In genomic region chr1:200329208-200329882, GRCh38 we compare ENCODE assay signal across 2 cellular contexts.
TF ChIP-seq lines count a peak whose summit lies in the region.

No MANE protein-coding gene starts in this region.

TF ChIP-seq in WTC11, 78 proteins besides CTCF, POLR2A, EP300 and RAD21 (continued from another document):
- TF ChIP-seq USF2 (CRISPR knock-in tag; IDR thresholded peaks at IDR 0.05) = no peak
- no peak for TF ChIP-seq PRDM15 (CRISPR knock-in tag; IDR thresholded peaks at IDR 0.05)
- TF ChIP-seq CREB1 (CRISPR knock-in tag; IDR thresholded peaks at IDR 0.05) = no peak
- TF ChIP-seq ZNF263 (CRISPR knock-in tag; IDR thresholded peaks at IDR 0.05; ENCODE audit: low read depth) = no peak
- TF ChIP-seq ARID4B (CRISPR knock-in tag; IDR thresholded peaks at IDR 0.05; ENCODE audit: borderline replicate concordance) = no peak
- TF ChIP-seq ZNF425 (CRISPR knock-in tag; conservative IDR thresholded peaks at IDR 0.05) = no peak
- TF ChIP-seq ZNF232 (CRISPR knock-in tag; IDR thresholded peaks at IDR 0.05) = no peak
- no peak for TF ChIP-seq MLX (CRISPR knock-in tag; IDR thresholded peaks at IDR 0.05)
- no peak for TF ChIP-seq ESRRA (CRISPR knock-in tag; IDR thresholded peaks at IDR 0.05; ENCODE audit: borderline replicate concordance)
- no peak for TF ChIP-seq ZNF121 (CRISPR knock-in tag; IDR thresholded peaks at IDR 0.05)
- TF ChIP-seq ZNF138 (CRISPR knock-in tag; conservative IDR thresholded peaks at IDR 0.05) = no peak
- no peak for TF ChIP-seq TP53 (CRISPR knock-in tag; IDR thresholded peaks at IDR 0.05)

TF ChIP-seq in HepG2, 621 proteins besides CTCF, POLR2A, EP300 and RAD21 (continued from another document):
- TF ChIP-seq ZSCAN5A (CRISPR knock-in tag; IDR thresholded peaks at IDR 0.05; ENCODE audit: borderline replicate concordance) (no peak), KMT2B (CRISPR knock-in tag; IDR thresholded peaks at IDR 0.05) (no peak), MED8 (CRISPR knock-in tag; IDR thresholded peaks at IDR 0.05; ENCODE audit: insufficient replicate concordance) (no peak), BRCA1 (CRISPR knock-in tag; IDR thresholded peaks at IDR 0.05) (no peak), ZNF280B (CRISPR knock-in tag; IDR thresholded peaks at IDR 0.05; ENCODE audit: borderline replicate concordance) (no peak), CBX5 (CRISPR knock-in tag; IDR thresholded peaks at IDR 0.05; ENCODE audit: borderline replicate concordance) (no peak), ZNF224 (CRISPR knock-in tag; IDR thresholded peaks at IDR 0.05) (no peak), ZNF441 (CRISPR knock-in tag; IDR thresholded peaks at IDR 0.05; ENCODE audit: borderline replicate concordance) (no peak), SKI (IDR thresholded peaks at IDR 0.05; ENCODE audit: partially characterized antibody) (no peak), ZNF720 (CRISPR knock-in tag; IDR thresholded peaks at IDR 0.05) (no peak), ZNF710 (CRISPR knock-in tag; IDR thresholded peaks at IDR 0.05; ENCODE audit: borderline replicate concordance) (no peak), ARNT2 (CRISPR knock-in tag; IDR thresholded peaks at IDR 0.05; ENCODE audit: low read depth) (no peak)
